8 cellular contexts compared by ENCODE assay signal in genomic region chr1:162070094-162070748, GRCh38. TPM values are rescaled to one million over a fixed set of nuclear protein-coding genes. Genes with fewer than 3 reads are reported as not detected.
DNase-seq lines count a peak whose midpoint lies in the region; ATAC-seq and TF ChIP-seq lines count a peak whose summit lies in the region.

No MANE protein-coding gene starts in this region.

- no peak for TF ChIP-seq POLR2A in gastroesophageal sphincter (IDR thresholded peaks at IDR 0.05)

- peak overlapping the region in 2 of 4 donors; percentile 71 to 79 for H3K27ac ChIP-seq in gastroesophageal sphincter

- peak overlapping the region; percentile 71 for H3K4me3 Mint-ChIP-seq in activated CD4-positive, alpha-beta T cell treated with anti-CD3 and anti-CD28 coated beads, Interleukin-2, amount 10 ng/mL, durations not matched to agents 7 days and 5 days

- H3K9me3 ChIP-seq in gastroesophageal sphincter = peaks cover 0 to 3% (median 0%) of the 10 kb centered on the region in 3 donors

- peaks cover 71% of the 10 kb centered on the region for H3K27me3 Mint-ChIP-seq in activated CD4-positive, alpha-beta T cell treated with anti-CD3 and anti-CD28 coated beads, Interleukin-2, amount 10 ng/mL, durations not matched to agents 7 days and 5 days

- WGBS in gastroesophageal sphincter (ENCODE audit: low coverage in 1 of 2), 2 donors = 7 to 10% methylated on average over 2 to 5 of the region's 29 CpGs

- H3K27ac Mint-ChIP-seq in activated CD4-positive, alpha-beta T cell treated with anti-CD3 and anti-CD28 coated beads, Interleukin-2, amount 10 ng/mL, durations not matched to agents 7 days and 5 days = no peak overlapping the region

- no peaks in the 10 kb centered on the region for H3K36me3 Mint-ChIP-seq in activated CD4-positive, alpha-beta T cell treated with anti-CD3 and anti-CD28 coated beads, Interleukin-2, amount 10 ng/mL, durations not matched to agents 7 days and 5 days (ENCODE audit: low read depth)

- H3K4me1 Mint-ChIP-seq in activated CD4-positive, alpha-beta T cell treated with anti-CD3 and anti-CD28 coated beads, Interleukin-2, amount 10 ng/mL, durations not matched to agents 7 days and 5 days = peaks cover 8% of the 10 kb centered on the region

- no peaks in the 10 kb centered on the region for H3K36me3 ChIP-seq in gastroesophageal sphincter

- H3K4me3 ChIP-seq in gastroesophageal sphincter = peak overlapping the region; percentile 44 to 85

- H3K9me3 Mint-ChIP-seq in activated CD4-positive, alpha-beta T cell treated with anti-CD3 and anti-CD28 coated beads, Interleukin-2, amount 10 ng/mL, durations not matched to agents 7 days and 5 days = no peaks in the 10 kb centered on the region

- no peak for TF ChIP-seq CTCF in gastroesophageal sphincter (IDR thresholded peaks at IDR 0.05)
- no peak for TF ChIP-seq CTCF in GM13977 (IDR thresholded peaks at IDR 0.05; ENCODE audit: extremely low read depth, insufficient read depth, missing control alignments)

- peaks cover 0 to 32% (median 0%) of the 10 kb centered on the region in 3 donors for H3K4me1 ChIP-seq in gastroesophageal sphincter

- no peak for TF ChIP-seq EP300 in gastroesophageal sphincter (IDR thresholded peaks at IDR 0.05)

- in situ Hi-C loops in GM13977 (cut with MboI; ENCODE audit: low pct_unique_long_range_greater_than_20kb, low sequenced_read_pairs, unreplicated experiment) = no loop called here

- POLR2A ChIA-PET in activated CD4-positive, alpha-beta T cell treated with anti-CD3 and anti-CD28 coated beads, Interleukin-2, amount 10 ng/mL, durations not matched to agents 7 days and 5 days (lab: Charles Lee) = interaction anchor here (0.7 kb wide), 1 partner anchor 12 kb away, joined by 5 read pairs; no protein-coding TSS in a partner anchor

- peak; percentile 7 for ATAC-seq in HG03135 (IDR thresholded peaks at IDR 0.05; ENCODE audit: unreplicated experiment)
- ATAC-seq in gastroesophageal sphincter = no peak
- ATAC-seq in HG03442 (IDR thresholded peaks at IDR 0.05; ENCODE audit: unreplicated experiment) = no peak

- CTCF ChIA-PET in activated CD4-positive, alpha-beta T cell treated with anti-CD3 and anti-CD28 coated beads, Interleukin-2, amount 10 ng/mL, durations not matched to agents 7 days and 5 days (lab: Charles Lee) = interaction anchor here (0.7 to 0.9 kb wide), 2 partner anchors 16 to 289 kb away, joined by 3 to 4 read pairs; no protein-coding TSS in a partner anchor

- DNase-seq in CD1c-positive myeloid dendritic cell (ENCODE audit: extremely low spot score) (peak; percentile 3), retina (peak; percentile 29), medulla oblongata (ENCODE audit: extremely low spot score) (no peak), GM13977 (ENCODE audit: low spot score) (no peak)
- DNase-seq in activated CD4-positive, alpha-beta T cell treated with anti-CD3 and anti-CD28 coated beads, Interleukin-2, amount 10 ng/mL, durations not matched to agents 7 days and 5 days = no peak

- H3K27me3 ChIP-seq in gastroesophageal sphincter = peaks cover 5% of the 10 kb centered on the region

RNA-seq across cellular contexts. Expression of gene NOS1AP, which starts 0.7 kb away (rescaled TPM):
- under 1 TPM in 1 of 2 experiments, not detected in 1; 0.06 TPM for total RNA-seq in activated CD4-positive, alpha-beta T cell treated with anti-CD3 and anti-CD28 coated beads, Interleukin-2, amount 10 ng/mL, durations not matched to agents 7 days and 5 days
- 1 to 10 TPM; 3.5 to 7.8 (median 4.1) TPM for total RNA-seq in gastroesophageal sphincter

RNA-seq across cellular contexts. Expression of gene OLFML2B, which starts 46.6 kb away (rescaled TPM):
- total RNA-seq in activated CD4-positive, alpha-beta T cell treated with anti-CD3 and anti-CD28 coated beads, Interleukin-2, amount 10 ng/mL, durations not matched to agents 7 days and 5 days = not detected
- total RNA-seq in gastroesophageal sphincter = 1 to 10 TPM; 1.1 to 7.7 (median 4.7) TPM

Comparison
In these comparisons a context has a peak if more than half of its experiments do, and no peak if none do; other contexts are left out.
1. DNase-seq: peak in CD1c-positive myeloid dendritic cell (single experiment) and retina (single experiment); none in activated CD4-positive, alpha-beta T cell treated with anti-CD3 and anti-CD28 coated beads, Interleukin-2, amount 10 ng/mL, durations not matched to agents 7 days and 5 days (single experiment), medulla oblongata (single experiment) and GM13977 (single experiment).
2. RNA of gene NOS1AP, which starts 0.7 kb away (total RNA-seq): 3.5 to 7.8 TPM in gastroesophageal sphincter; 0.06 TPM in activated CD4-positive, alpha-beta T cell treated with anti-CD3 and anti-CD28 coated beads, Interleukin-2, amount 10 ng/mL, durations not matched to agents 7 days and 5 days; every median in the first group is over 4 times any median in the second.